ENCODE assay signal across 34 cellular contexts in genomic region chr19:15948223-15949058, GRCh38. TPM values are rescaled to one million over a fixed set of nuclear protein-coding genes. Genes with fewer than 3 reads are reported as not detected.
"Had no signal": no experiment of that assay in that cellular context is flagged by ENCODE, and none has a peak within 500 bp of the region (broad histone marks: within the 10 kb centered on the region; RNA-seq: fewer than 3 reads in every experiment).

OR10H4 (plus strand) TSS chr19:15949008; CDS start chr19:15949008, 0 bp downstream.

- H3K4me3 Mint-ChIP-seq: endodermal cell had no signal

- H3K36me3 ChIP-seq: esophagus squamous epithelium, gastrocnemius medialis, heart right ventricle, left lung, lower lobe of right lung had no signal

- H3K4me1 ChIP-seq: esophagus squamous epithelium, gastrocnemius medialis, heart right ventricle, left lung, lower lobe of right lung had no signal

- H3K27ac Mint-ChIP-seq: endodermal cell; naive thymus-derived CD4-positive, alpha-beta T cell had no signal

- H3K4me1 Mint-ChIP-seq: endodermal cell; naive thymus-derived CD4-positive, alpha-beta T cell had no signal

- H3K27ac ChIP-seq: coronary artery, dorsolateral prefrontal cortex, epithelial cell of prostate, esophagus squamous epithelium, gastrocnemius medialis, heart right ventricle, left lung, lower lobe of right lung had no signal

- DNase-seq: dermis blood vessel endothelial cell; dorsolateral prefrontal cortex; effector CD4-positive, alpha-beta T cell; effector memory CD4-positive, alpha-beta T cell; endodermal cell; erythroblast; esophagus squamous epithelium; foreskin fibroblast; foreskin melanocyte; gastrocnemius medialis; glutamatergic neuron; head of caudate nucleus; heart right ventricle; hippocampal formation; left cardiac atrium; left lung; left ventricle myocardium superior; lower lobe of right lung; mesenchymal stem cell; midbrain; naive thymus-derived CD4-positive, alpha-beta T cell had no signal

- FAIRE-seq: colon, endometrium, islet of Langerhans, keratinocyte had no signal

- H3K4me3 ChIP-seq: coronary artery, dorsolateral prefrontal cortex, esophagus squamous epithelium, gastrocnemius medialis, heart right ventricle, left lung, lower lobe of right lung had no signal

- H3K27me3 ChIP-seq: gastrocnemius medialis had no signal

- ATAC-seq: esophagus mucosa; gastrocnemius medialis; heart right ventricle; left cardiac atrium; left lung; left ventricle myocardium superior; lower lobe of right lung; naive thymus-derived CD4-positive, alpha-beta T cell had no signal

RNA-seq across cellular contexts. Expression of gene OR10H4, which starts in this region (rescaled TPM):
- total RNA-seq: dermis blood vessel endothelial cell; dorsolateral prefrontal cortex; endodermal cell; esophagus mucosa; esophagus squamous epithelium; gastrocnemius medialis; glomerular endothelial cell; heart right ventricle; kidney epithelial cell; left cardiac atrium; left lung; left ventricle myocardium superior; lower leg skin; lower lobe of right lung; lung microvascular endothelial cell; mononuclear cell; mucosa of gallbladder; naive thymus-derived CD4-positive, alpha-beta T cell had no signal
- polyA plus RNA-seq: heart right ventricle; keratinocyte; naive thymus-derived CD4-positive, alpha-beta T cell had no signal
